Comparison of ENCODE assay signal across 12 cellular contexts in genomic region chr2:45595724-45596435, GRCh38. TPM values are rescaled to one million over a fixed set of nuclear protein-coding genes. Genes with fewer than 3 reads are reported as not detected.
A peak's percentile ranks its signal among the peaks of the same experiment; 100 is the strongest.
DNase-seq lines count a peak whose midpoint lies in the region; ATAC-seq and TF ChIP-seq lines count a peak whose summit lies in the region.
"Had no signal": no experiment of that assay in that cellular context is flagged by ENCODE, and none has a peak within 500 bp of the region (broad histone marks: within the 10 kb centered on the region; RNA-seq: fewer than 3 reads in every experiment).

No MANE protein-coding gene starts in this region.

- intact Hi-C loops in heart left ventricle (cut with DNase I) = no loop called here

- in situ Hi-C loops in KBM-7 (cut with MboI; ENCODE audit: low pct_unique_long_range_greater_than_20kb, low sequenced_read_pairs) = loop anchor here (25.0 kb wide), 1 partner anchor 609 kb away; no protein-coding TSS in a partner anchor

- peaks cover 10 to 68% (median 42%) of the 10 kb centered on the region in 3 donors for H3K36me3 Mint-ChIP-seq in CD8-positive, alpha-beta memory T cell

- H3K9me3 ChIP-seq in heart left ventricle = no peaks in the 10 kb centered on the region
- no peaks in the 10 kb centered on the region for H3K9me3 ChIP-seq in skeletal muscle satellite cell (replicated peaks; ENCODE audit: low read length)
- no peaks in the 10 kb centered on the region for H3K9me3 ChIP-seq in CD8-positive, alpha-beta memory T cell (ENCODE audit: low read length)

- DNase-seq in GM04504 (ENCODE audit: low read depth) (peak; percentile 69), amniotic stem cell (lab: John Stamatoyannopoulos, UW) (peak; percentile 35), heart left ventricle (peak in 4 of 5 donors; percentile 36 to 53 (median 44)), KBM-7 (no peak), DMS153 (lab: John Stamatoyannopoulos, UW) (no peak)
- no peak for DNase-seq in CD8-positive, alpha-beta memory T cell
- DNase-seq: MV-4-11, NCI-H82 had no signal

- CTCF ChIA-PET in CD8-positive, alpha-beta memory T cell (lab: Charles Lee) = interaction anchor here (1.2 kb wide), 1 partner anchor 183 kb away, joined by 3 read pairs; no protein-coding TSS in a partner anchor

- peak overlapping the region in 1 of 12 donors; percentile 9 for H3K27ac ChIP-seq in heart left ventricle
- H3K27ac ChIP-seq in CD8-positive, alpha-beta memory T cell (ENCODE audit: low read depth, low read length) = no peak overlapping the region

- H3K4me2 ChIP-seq in skeletal muscle satellite cell (ENCODE audit: low read length) = peak overlapping the region; percentile 62

- H3K9me3 Mint-ChIP-seq in CD8-positive, alpha-beta memory T cell = no peaks in the 10 kb centered on the region
- H3K9me3 Mint-ChIP-seq: T-helper 2 cell treated with Interferon-gamma antibody and Interleukin-4, amounts not matched to agents 5 μg/mL and 100 μg/mL, for 36 hours had no signal

- peaks cover 0 to 50% (median 39%) of the 10 kb centered on the region in 9 donors for H3K36me3 ChIP-seq in heart left ventricle
- peaks cover 21% of the 10 kb centered on the region for H3K36me3 ChIP-seq in skeletal muscle satellite cell (ENCODE audit: insufficient read depth, low read length)
- peaks cover 30% of the 10 kb centered on the region for H3K36me3 ChIP-seq in CD8-positive, alpha-beta memory T cell (ENCODE audit: insufficient read depth, low read length)

- no peak overlapping the region for H3K4me3 Mint-ChIP-seq in CD8-positive, alpha-beta memory T cell
- H3K4me3 Mint-ChIP-seq: T-helper 2 cell treated with Interferon-gamma antibody and Interleukin-4, amounts not matched to agents 5 μg/mL and 100 μg/mL, for 36 hours had no signal

- H3K4me3 ChIP-seq in heart left ventricle (no peak overlapping the region), skeletal muscle satellite cell (ENCODE audit: low read length) (peak overlapping the region; percentile 36)
- no peak overlapping the region for H3K4me3 ChIP-seq in CD8-positive, alpha-beta memory T cell (ENCODE audit: low read length)

- peaks cover 8 to 21% (median 16%) of the 10 kb centered on the region in 3 donors for H3K4me1 Mint-ChIP-seq in CD8-positive, alpha-beta memory T cell

- H3K4me1 ChIP-seq in heart left ventricle (peaks cover 0 to 17% (median 6%) of the 10 kb centered on the region in 12 donors), skeletal muscle satellite cell (ENCODE audit: control insufficient read depth, insufficient read depth, low read length) (peaks cover 30% of the 10 kb centered on the region)
- no peaks in the 10 kb centered on the region for H3K4me1 ChIP-seq in CD8-positive, alpha-beta memory T cell (ENCODE audit: insufficient read depth, low read length)

- no peak for TF ChIP-seq CTCF in heart left ventricle (IDR thresholded peaks at IDR 0.05)

- peak overlapping the region; percentile 68 for H3K9ac ChIP-seq in skeletal muscle satellite cell (ENCODE audit: low read depth, low read length)

- no peaks in the 10 kb centered on the region for H3K27me3 ChIP-seq in heart left ventricle
- H3K27me3 ChIP-seq in skeletal muscle satellite cell (ENCODE audit: control insufficient read depth, insufficient read depth, low read length) = no peaks in the 10 kb centered on the region
- no peaks in the 10 kb centered on the region for H3K27me3 ChIP-seq in CD8-positive, alpha-beta memory T cell (ENCODE audit: insufficient read depth, low read length, poor library complexity, severe bottlenecking)

- H3K27ac Mint-ChIP-seq in CD8-positive, alpha-beta memory T cell = peak overlapping the region in 1 of 8 donors; percentile 25
- H3K27ac Mint-ChIP-seq: T-helper 2 cell treated with Interferon-gamma antibody and Interleukin-4, amounts not matched to agents 5 μg/mL and 100 μg/mL, for 36 hours had no signal

- no peak for ATAC-seq in heart left ventricle
- ATAC-seq in GM19035 (IDR thresholded peaks at IDR 0.05; ENCODE audit: unreplicated experiment) = no peak
- ATAC-seq: HCT116 had no signal

- POLR2A ChIA-PET in CD8-positive, alpha-beta memory T cell (lab: Charles Lee) = no interaction called here

- no peaks in the 10 kb centered on the region for H3K27me3 Mint-ChIP-seq in CD8-positive, alpha-beta memory T cell

- no peak for TF ChIP-seq POLR2A in heart left ventricle (IDR thresholded peaks at IDR 0.05)

- WGBS in heart left ventricle, 4 donors = 75 to 85% (median 77%) methylated on average over 4 of the region's 4 CpGs

RNA-seq across cellular contexts. Expression of gene SRBD1, which starts 15.2 kb away (rescaled TPM):
- 10 to 100 TPM in 6 of 9 donors, 1 to 10 TPM in 3; 4.6 to 16.9 (median 11.2) TPM for total RNA-seq in heart left ventricle
- polyA plus RNA-seq in heart left ventricle = 1 to 10 TPM; 3.0 to 3.8 TPM
- total RNA-seq in skeletal muscle satellite cell (2012; rRNA removed) = 15.9 and 17.0 TPM in 2 replicates
- total RNA-seq in CD8-positive, alpha-beta memory T cell = 10 to 100 TPM; 18.1 to 18.9 TPM
- 12.7 TPM for polyA plus RNA-seq in CD8-positive, alpha-beta memory T cell

RNA-seq across cellular contexts. Expression of gene PRKCE, which starts 55.6 kb away (rescaled TPM):
- 10 to 100 TPM in 8 of 9 donors, 1 to 10 TPM in 1; 7.8 to 22.3 (median 16.4) TPM for total RNA-seq in heart left ventricle
- polyA plus RNA-seq in heart left ventricle = 10 to 100 TPM in 1 of 2 donors, 1 to 10 TPM in 1; 4.1 to 16.1 TPM
- 4.4 and 4.6 TPM in 2 replicates for total RNA-seq in skeletal muscle satellite cell (2012; rRNA removed)
- 1 to 10 TPM; 7.9 to 9.6 TPM for total RNA-seq in CD8-positive, alpha-beta memory T cell
- polyA plus RNA-seq in CD8-positive, alpha-beta memory T cell = 3.1 TPM

Comparison
In these comparisons a context has a peak if more than half of its experiments do, and no peak if none do; other contexts are left out.
1. DNase-seq: peak in GM04504 (single experiment), amniotic stem cell (single experiment) and heart left ventricle (4 of 5); none in CD8-positive, alpha-beta memory T cell (0 of 5), KBM-7 (single experiment) and DMS153 (single experiment).